ENCODE assay signal across 8 cellular contexts in genomic region chr5:174793684-174794328, GRCh38.
DNase-seq lines count a peak whose midpoint lies in the region; ATAC-seq, FAIRE-seq and TF ChIP-seq lines count a peak whose summit lies in the region.

No MANE protein-coding gene starts in this region.

- TF ChIP-seq POLR2A in K562 (conservative IDR thresholded peaks at IDR 0.05): no peak
- no peak for TF ChIP-seq POLR2A in spleen (IDR thresholded peaks at IDR 0.05)

- ATAC-seq in K562 (peak; percentile 96), HG03469 (IDR thresholded peaks at IDR 0.05; ENCODE audit: unreplicated experiment) (no peak)

- CTCF ChIA-PET in K562 (lab: Yijun Ruan, JAX; ENCODE audit: low intra/inter-chr PET ratio): interaction anchor here (1.2 to 1.8 kb wide), 2 partner anchors 374 to 467 kb away, joined by 4 to 14 read pairs; no protein-coding TSS in a partner anchor

- H3K4me1 ChIP-seq in K562 (replicated peaks in 1 of 2; ENCODE audit: control insufficient read depth in 2 of 2, insufficient read depth in 2 of 2, low read length in 2 of 2) (peaks cover 0 to 4% of the 10 kb centered on the region in 2 experiments; a peak in 1 of 5 replicates), iPS-20b (ENCODE audit: insufficient read depth, low read length) (peaks cover 7% of the 10 kb centered on the region), spleen (peaks cover 0 to 8% (median 5%) of the 10 kb centered on the region in 6 donors)

- DNase-seq in CD14-positive monocyte (ENCODE audit: low spot score) (no peak), GM19238 (ENCODE audit: insufficient read length, low spot score) (peak; percentile 41), KBM-7 (peak; percentile 57), K562 (ENCODE audit: extremely low read depth in 1 of 4, low spot score in 3 of 4) (peak; percentile 57 to 65 (median 61)), spleen (peak; percentile 81)
- peak; percentile 29 for DNase-seq in T-helper 2 cell treated with Interferon-gamma antibody and Interleukin-4, amounts not matched to agents 5 μg/mL and 100 μg/mL, for 36 hours (ENCODE audit: low spot score)

- WGBS in K562 (ENCODE audit: insufficient coverage, low coverage, missing lambda C conversion rate): under 1% methylated on average over 30 of the region's 31 CpGs
- WGBS in spleen, 5 donors: 3 to 5% (median 4%) methylated on average over 30 to 31 of the region's 31 CpGs

- no peaks in the 10 kb centered on the region for H3K36me3 Mint-ChIP-seq in CD14-positive monocyte
- no peaks in the 10 kb centered on the region for H3K36me3 Mint-ChIP-seq in T-helper 2 cell treated with Interferon-gamma antibody and Interleukin-4, amounts not matched to agents 5 μg/mL and 100 μg/mL, for 36 hours (ENCODE audit: low read depth)

- H3K79me2 ChIP-seq in K562 (ENCODE audit: control insufficient read depth, insufficient read depth, low read length): no peaks in the 10 kb centered on the region

- H3K4me1 Mint-ChIP-seq in CD14-positive monocyte: peaks cover 2% of the 10 kb centered on the region
- peaks cover 3% of the 10 kb centered on the region for H3K4me1 Mint-ChIP-seq in T-helper 2 cell treated with Interferon-gamma antibody and Interleukin-4, amounts not matched to agents 5 μg/mL and 100 μg/mL, for 36 hours (ENCODE audit: low read depth)

- peaks cover 8 to 28% (median 20%) of the 10 kb centered on the region in 3 donors for H3K27me3 Mint-ChIP-seq in CD14-positive monocyte (ENCODE audit: low read depth in 3 of 3)
- peaks cover 17% of the 10 kb centered on the region for H3K27me3 Mint-ChIP-seq in T-helper 2 cell treated with Interferon-gamma antibody and Interleukin-4, amounts not matched to agents 5 μg/mL and 100 μg/mL, for 36 hours (ENCODE audit: low read depth)

- H3K9me3 Mint-ChIP-seq in CD14-positive monocyte: no peaks in the 10 kb centered on the region
- no peaks in the 10 kb centered on the region for H3K9me3 Mint-ChIP-seq in T-helper 2 cell treated with Interferon-gamma antibody and Interleukin-4, amounts not matched to agents 5 μg/mL and 100 μg/mL, for 36 hours

- no peak overlapping the region for H3K4me2 ChIP-seq in K562 (ENCODE audit: insufficient read depth, low read length)

- H3K27me3 ChIP-seq in K562 (ENCODE audit: control insufficient read depth in 2 of 2, insufficient read depth in 2 of 2, low read length in 2 of 2) (peaks cover 0 to 4% of the 10 kb centered on the region in 2 experiments; a peak in 2 of 5 replicates), iPS-20b (ENCODE audit: insufficient read depth, low read length) (peaks cover 12% of the 10 kb centered on the region), spleen (replicated peaks in 1 of 7) (peaks cover 0 to 54% (median 11%) of the 10 kb centered on the region in 7 donors)

- peak; percentile 82 to 83 for TF ChIP-seq RAD21 in K562 (CRISPR knock-in tag; conservative IDR thresholded peaks at IDR 0.05 in 1 of 2, IDR thresholded peaks at IDR 0.05 in 1 of 2)

- H3K4me3 ChIP-seq in K562: no peak overlapping the region
- peak overlapping the region; percentile 31; the same call in 1 of the 2 replicates for H3K4me3 ChIP-seq in iPS-20b (ENCODE audit: low read length)
- H3K4me3 ChIP-seq in spleen: no peak overlapping the region

- TF ChIP-seq EP300 in K562 (IDR thresholded peaks at IDR 0.05; ENCODE audit: low read length): no peak

- H3K9ac ChIP-seq in K562 (ENCODE audit: insufficient read depth in 1 of 2, low read depth in 2 of 2, low read length in 2 of 2) (no peak overlapping the region), iPS-20b (ENCODE audit: low read depth, low read length) (no peak overlapping the region)

- intact Hi-C loops in CD14-positive monocyte (cut with micrococcal nuclease): loop anchor here (1.0 to 2.0 kb wide), 2 partner anchors 373 to 375 kb away; no protein-coding TSS in a partner anchor
- intact Hi-C loops in K562 (cut with micrococcal nuclease): loop anchor here (1.0 to 10.0 kb wide), 3 partner anchors 141 to 467 kb away; no protein-coding TSS in a partner anchor
- intact Hi-C loops in spleen (cut with DNase I; ENCODE audit: low total_unique reads): loop anchor here (5.0 kb wide), 1 partner anchor 377 kb away; no protein-coding TSS in a partner anchor

- H3K9me3 ChIP-seq in K562 (replicated peaks; ENCODE audit: control insufficient read depth, insufficient read depth, low read depth, low read length) (no peaks in the 10 kb centered on the region), iPS-20b (ENCODE audit: insufficient read depth, low read depth, low read length) (no peaks in the 10 kb centered on the region), spleen (peaks cover 0 to 4% (median 0%) of the 10 kb centered on the region in 8 donors)

- H3K4me3 Mint-ChIP-seq in CD14-positive monocyte: no peak overlapping the region
- no peak overlapping the region for H3K4me3 Mint-ChIP-seq in T-helper 2 cell treated with Interferon-gamma antibody and Interleukin-4, amounts not matched to agents 5 μg/mL and 100 μg/mL, for 36 hours

- H3K27ac ChIP-seq in K562 (ENCODE audit: extremely low read depth, low read depth, low read length) (no peak overlapping the region), iPS-20b (ENCODE audit: low read length) (no peak overlapping the region), spleen (no peak overlapping the region)

- in situ Hi-C loops in KBM-7 (cut with MboI; ENCODE audit: low pct_unique_long_range_greater_than_20kb, low sequenced_read_pairs): no loop called here
- in situ Hi-C loops in K562 (cut with MboI): no loop called here

- peak overlapping the region in 1 of 7 donors; percentile 31 for H3K27ac Mint-ChIP-seq in CD14-positive monocyte
- no peak overlapping the region for H3K27ac Mint-ChIP-seq in T-helper 2 cell treated with Interferon-gamma antibody and Interleukin-4, amounts not matched to agents 5 μg/mL and 100 μg/mL, for 36 hours

- no peak for FAIRE-seq in K562 (lab: Jason Lieb, UNC)

- no peak overlapping the region for H2AFZ ChIP-seq in K562 (ENCODE audit: low read depth, low read length)

- TF ChIP-seq CTCF in CD14-positive monocyte (IDR thresholded peaks at IDR 0.05) (peak; percentile 82), K562 (IDR thresholded peaks at IDR 0.05 in 2 of 3, conservative IDR thresholded peaks at IDR 0.05 in 1 of 3; ENCODE audit: insufficient read depth in 2 of 3, low read depth in 1 of 3, low read length in 3 of 3) (peak; percentile 85 to 90 (median 86)), spleen (IDR thresholded peaks at IDR 0.05 in 8 of 11, conservative IDR thresholded peaks at IDR 0.05 in 3 of 11) (peak in 10 of 11 experiments; percentile 23 to 79 (median 62))

- no TSS peak for BruUV-seq in K562 (replicated peaks; lab: Mats Ljungman, UMichigan)

- POLR2A ChIA-PET in K562 (lab: Yijun Ruan, JAX): interaction anchor here (1.0 kb wide), 1 partner anchor 9 kb away, joined by 3 read pairs; no protein-coding TSS in a partner anchor

- H3K9me1 ChIP-seq in K562 (ENCODE audit: control insufficient read depth, insufficient read depth, low read length): no peaks in the 10 kb centered on the region

- no peaks in the 10 kb centered on the region for H3K36me3 ChIP-seq in K562 (ENCODE audit: control insufficient read depth, insufficient read depth, low read length)
- no peaks in the 10 kb centered on the region for H3K36me3 ChIP-seq in iPS-20b (ENCODE audit: insufficient read depth, low read depth, low read length)
- no peaks in the 10 kb centered on the region for H3K36me3 ChIP-seq in spleen

- peaks cover 4% of the 10 kb centered on the region; the same call in 1 of the 2 replicates for H4K20me1 ChIP-seq in K562 (replicated peaks; ENCODE audit: control insufficient read depth, insufficient read depth, low read length)

TF ChIP-seq in K562, 482 proteins besides CTCF, POLR2A, EP300 and RAD21 (continues in another document):
- TF ChIP-seq RCOR1 (IDR thresholded peaks at IDR 0.05; ENCODE audit: borderline replicate concordance in 1 of 2, low read depth in 2 of 2, low read length in 2 of 2): peak; percentile 61 to 62; a peak in 3 of 4 replicates
- no peak for TF ChIP-seq CREM (IDR thresholded peaks at IDR 0.05; ENCODE audit: low read depth)
- no peak for TF ChIP-seq HDAC1 (IDR thresholded peaks at IDR 0.05)
- 0 out of 2 replicates have a peak, but pooled peaks have one; percentile 27 for TF ChIP-seq MYC (IDR thresholded peaks at IDR 0.05; ENCODE audit: low read depth, low read length)
- no peak for TF ChIP-seq MYC (CRISPR knock-in tag; IDR thresholded peaks at IDR 0.05; ENCODE audit: borderline replicate concordance, low read depth)
- no peak for TF ChIP-seq POLR3G (IDR thresholded peaks at IDR 0.05; ENCODE audit: extremely low read depth, insufficient read length, insufficient replicate concordance)
- TF ChIP-seq, protein P1, sequence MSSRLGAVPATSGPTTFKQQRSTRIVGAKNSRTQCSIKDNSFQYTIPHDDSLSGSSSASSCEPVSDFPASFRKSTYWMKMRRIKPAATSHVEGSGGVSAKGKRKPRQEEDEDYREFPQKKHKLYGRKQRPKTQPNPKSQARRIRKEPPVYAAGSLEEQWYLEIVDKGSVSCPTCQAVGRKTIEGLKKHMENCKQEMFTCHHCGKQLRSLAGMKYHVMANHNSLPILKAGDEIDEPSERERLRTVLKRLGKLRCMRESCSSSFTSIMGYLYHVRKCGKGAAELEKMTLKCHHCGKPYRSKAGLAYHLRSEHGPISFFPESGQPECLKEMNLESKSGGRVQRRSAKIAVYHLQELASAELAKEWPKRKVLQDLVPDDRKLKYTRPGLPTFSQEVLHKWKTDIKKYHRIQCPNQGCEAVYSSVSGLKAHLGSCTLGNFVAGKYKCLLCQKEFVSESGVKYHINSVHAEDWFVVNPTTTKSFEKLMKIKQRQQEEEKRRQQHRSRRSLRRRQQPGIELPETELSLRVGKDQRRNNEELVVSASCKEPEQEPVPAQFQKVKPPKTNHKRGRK (tag; IDR thresholded peaks at IDR 0.05): no peak
- TF ChIP-seq RBM17 (IDR thresholded peaks at IDR 0.05; ENCODE audit: borderline replicate concordance, low read depth, low read length): no peak
- no peak for TF ChIP-seq CHD4 (IDR thresholded peaks at IDR 0.05; ENCODE audit: insufficient read depth, insufficient replicate concordance, low read depth, low read length, poor library complexity, severe bottlenecking)
- peak; percentile 78 for TF ChIP-seq SMC3 (conservative IDR thresholded peaks at IDR 0.05; ENCODE audit: insufficient read depth, low read depth, low read length)
- TF ChIP-seq TOE1 (IDR thresholded peaks at IDR 0.05; ENCODE audit: borderline replicate concordance): no peak
- TF ChIP-seq TOE1 (CRISPR knock-in tag; IDR thresholded peaks at IDR 0.05; ENCODE audit: borderline replicate concordance, low read depth): no peak
- no peak for TF ChIP-seq POLR2AphosphoS5 (IDR thresholded peaks at IDR 0.05; ENCODE audit: control insufficient read depth, insufficient read depth, low read depth, low read length)
- peak; percentile 18; the same call in 1 of the 2 replicates for TF ChIP-seq EGR1 (conservative IDR thresholded peaks at IDR 0.05)
- no peak for TF ChIP-seq ARNT (IDR thresholded peaks at IDR 0.05)
- no peak for TF ChIP-seq CBX5 (IDR thresholded peaks at IDR 0.05; ENCODE audit: borderline replicate concordance, low read depth)
